ENCODE assay signal across 8 cellular contexts in genomic region chr11:32893947-32894827, GRCh38. TPM values are rescaled to one million over a fixed set of nuclear protein-coding genes. Genes with fewer than 3 reads are reported as not detected.
DNase-seq lines count a peak whose midpoint lies in the region; ATAC-seq and TF ChIP-seq lines count a peak whose summit lies in the region.

No MANE protein-coding gene starts in this region.

- intact Hi-C loops in activated naive CD4-positive, alpha-beta T cell treated with anti-CD3 and anti-CD28 coated beads for 36 hours (cut with micrococcal nuclease): loop anchor here (1.0 to 10.0 kb wide), 8 partner anchors 67 to 1079 kb away; partner anchors contain the start of genes CD59, CSTF3, FBXO3 and PAX6
- intact Hi-C loops in MCF 10A (cut with micrococcal nuclease) (loop anchor here (1.0 to 5.0 kb wide), 2 partner anchors 67 to 85 kb away; partner anchors contain the start of gene PRRG4), sciatic nerve (cut with DNase I) (no loop called here)

- peak overlapping the region; percentile 75 for H3K27ac ChIP-seq in iPS-18a (ENCODE audit: low read length)

- POLR2A ChIA-PET in MCF 10A (lab: Yijun Ruan, JAX): interaction anchor here (0.6 to 6.1 kb wide), 31 partner anchors 7 to 1648 kb away, joined by 3 to 76 read pairs (median 4); partner anchors contain the start of genes CSTF3, EIF3M, PRRG4 and TCP11L1

- H3K27me3 Mint-ChIP-seq in activated naive CD4-positive, alpha-beta T cell treated with anti-CD3 and anti-CD28 coated beads for 36 hours (ENCODE audit: low read depth): no peaks in the 10 kb centered on the region
- no peaks in the 10 kb centered on the region for H3K27me3 Mint-ChIP-seq in MCF 10A (ENCODE audit: insufficient read depth, unreplicated experiment)

- peaks cover 46% of the 10 kb centered on the region for H3K4me1 Mint-ChIP-seq in activated naive CD4-positive, alpha-beta T cell treated with anti-CD3 and anti-CD28 coated beads for 36 hours (ENCODE audit: low read depth)
- H3K4me1 Mint-ChIP-seq in MCF 10A (ENCODE audit: insufficient read depth, unreplicated experiment): peaks cover 24% of the 10 kb centered on the region

- TF ChIP-seq CTCF in MCF 10A (IDR thresholded peaks at IDR 0.05; ENCODE audit: unreplicated experiment): no peak

- peak overlapping the region; percentile 90 for H3K4me3 ChIP-seq in iPS-18a (ENCODE audit: low read length)

- peak; percentile 59 for DNase-seq in activated naive CD4-positive, alpha-beta T cell treated with anti-CD3 and anti-CD28 coated beads for 36 hours
- no peak for DNase-seq in activated naive CD4-positive, alpha-beta T cell treated with anti-CD3 and anti-CD28 coated beads, Interleukin-2, amount 50 U/mL, for 16 hours
- DNase-seq in LoVo (ENCODE audit: low spot score) (peak; percentile 73), RPMI8226 (peak; percentile 72), MCF 10A (ENCODE audit: unreplicated experiment) (peak; percentile 90), sciatic nerve (ENCODE audit: low spot score) (no peak)

- H3K9me3 ChIP-seq in iPS-18a (ENCODE audit: control insufficient read depth, low read depth, low read length): no peaks in the 10 kb centered on the region

- peak overlapping the region; percentile 97 for H3K4me3 Mint-ChIP-seq in activated naive CD4-positive, alpha-beta T cell treated with anti-CD3 and anti-CD28 coated beads for 36 hours
- H3K4me3 Mint-ChIP-seq in MCF 10A (ENCODE audit: unreplicated experiment): peak overlapping the region; percentile 97

- H3K4me1 ChIP-seq in iPS-18a (ENCODE audit: control insufficient read depth, low read depth, low read length): peaks cover 36% of the 10 kb centered on the region

- no peak for TF ChIP-seq POLR2A in GM18505 (IDR thresholded peaks at IDR 0.05; ENCODE audit: borderline replicate concordance, extremely low read depth, insufficient read depth, insufficient read length)

- BruUV-seq in MCF 10A (replicated peaks; lab: Mats Ljungman, UMichigan): TSS peak; percentile 70

- peak overlapping the region; percentile 96 for H3K27ac Mint-ChIP-seq in activated naive CD4-positive, alpha-beta T cell treated with anti-CD3 and anti-CD28 coated beads for 36 hours
- H3K27ac Mint-ChIP-seq in MCF 10A (ENCODE audit: low read depth, unreplicated experiment): peak overlapping the region; percentile 89

- peaks cover 5% of the 10 kb centered on the region for H3K36me3 Mint-ChIP-seq in activated naive CD4-positive, alpha-beta T cell treated with anti-CD3 and anti-CD28 coated beads for 36 hours (ENCODE audit: low read depth)
- H3K36me3 Mint-ChIP-seq in MCF 10A (ENCODE audit: insufficient read depth, unreplicated experiment): peaks cover 19% of the 10 kb centered on the region

- H3K9me3 Mint-ChIP-seq in activated naive CD4-positive, alpha-beta T cell treated with anti-CD3 and anti-CD28 coated beads for 36 hours: no peaks in the 10 kb centered on the region
- H3K9me3 Mint-ChIP-seq in MCF 10A (ENCODE audit: unreplicated experiment): no peaks in the 10 kb centered on the region

- peak overlapping the region; percentile 96 for H3K9ac ChIP-seq in iPS-18a (ENCODE audit: low read length)

- ATAC-seq in sciatic nerve: peak; percentile 79
- ATAC-seq in GM18505 (IDR thresholded peaks at IDR 0.05; ENCODE audit: unreplicated experiment): no peak

- H3K27me3 ChIP-seq in iPS-18a (ENCODE audit: control insufficient read depth, insufficient read depth, low read length): no peaks in the 10 kb centered on the region

- peaks cover 12% of the 10 kb centered on the region for H3K36me3 ChIP-seq in iPS-18a (ENCODE audit: control insufficient read depth, low read depth, low read length)

- CTCF ChIA-PET in activated naive CD4-positive, alpha-beta T cell treated with anti-CD3 and anti-CD28 coated beads for 36 hours (lab: Charles Lee): interaction anchor here (0.6 to 2.9 kb wide), 9 partner anchors 10 to 272 kb away, joined by 3 to 12 read pairs (median 3); partner anchors contain the start of genes DEPDC7 and TCP11L1
- CTCF ChIA-PET in MCF 10A (lab: Yijun Ruan, JAX): interaction anchor here (0.5 to 2.0 kb wide), 14 partner anchors 10 to 1336 kb away, joined by 3 to 9 read pairs (median 4); no protein-coding TSS in a partner anchor

RNA-seq across cellular contexts. Expression of gene QSER1, which starts 1.6 kb away (rescaled TPM):
- total RNA-seq in activated naive CD4-positive, alpha-beta T cell treated with anti-CD3 and anti-CD28 coated beads for 36 hours: 10 to 100 TPM; 10.1 to 12.3 TPM
- total RNA-seq in MCF 10A (2022) (34.0 and 39.3 TPM in 2 replicates), sciatic nerve (50.7 TPM)

Comparison
In these comparisons a context has a peak if more than half of its experiments do, and no peak if none do; other contexts are left out.
1. DNase-seq: peak in activated naive CD4-positive, alpha-beta T cell treated with anti-CD3 and anti-CD28 coated beads for 36 hours (single experiment), LoVo (single experiment), RPMI8226 (single experiment) and MCF 10A (single experiment); none in activated naive CD4-positive, alpha-beta T cell treated with anti-CD3 and anti-CD28 coated beads, Interleukin-2, amount 50 U/mL, for 16 hours (single experiment) and sciatic nerve (single experiment).